In the genomic region with DNA sequence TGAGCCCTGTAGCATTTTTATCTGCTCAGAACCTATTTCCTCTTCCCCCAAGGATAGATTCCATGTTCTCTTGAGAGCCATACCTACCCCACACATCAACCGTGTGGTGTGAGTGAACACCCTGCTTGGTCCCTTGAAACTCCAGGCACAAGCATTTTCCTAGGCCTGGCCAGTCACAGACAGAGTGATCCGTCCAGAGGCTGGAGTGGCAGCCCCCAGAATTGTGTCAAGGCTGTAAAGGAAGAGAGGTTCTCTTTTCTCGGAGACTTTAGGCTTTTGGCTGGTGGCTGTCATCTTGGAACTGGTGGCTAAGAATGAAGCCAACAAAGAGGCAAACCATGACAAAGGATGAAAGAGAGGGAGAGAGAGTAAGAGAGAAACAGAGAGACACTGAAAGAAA, we compare ENCODE assay signal across 19 cellular contexts.
"Had no signal": no experiment of that assay in that cellular context is flagged by ENCODE, and none has a peak within 500 bp of the region (broad histone marks: within the 10 kb centered on the region; RNA-seq: fewer than 3 reads in every experiment).

No MANE protein-coding gene starts in this region.

- H3K9me3 ChIP-seq: gastrocnemius medialis, lower lobe of right lung, mucosa of descending colon, psoas muscle, suprapubic skin, transverse colon, upper lobe of right lung, uterus had no signal

- H3K4me1 Mint-ChIP-seq: naive B cell had no signal

- H3K36me3 Mint-ChIP-seq: naive B cell; natural killer cell treated with Interleukin-12 subunit alpha and Interleukin-12 subunit beta and Interleukin-15 and Interleukin-18, amount 100 ng/mL, for 72 hours had no signal

- H3K27ac ChIP-seq: dorsolateral prefrontal cortex, gastrocnemius medialis, lower lobe of right lung, psoas muscle, suprapubic skin, transverse colon, upper lobe of right lung, uterus had no signal

- H3K27me3 ChIP-seq: dorsolateral prefrontal cortex, gastrocnemius medialis, suprapubic skin, transverse colon, upper lobe of right lung, uterus had no signal

- H3K4me3 Mint-ChIP-seq: naive B cell; natural killer cell treated with Interleukin-12 subunit alpha and Interleukin-12 subunit beta and Interleukin-15 and Interleukin-18, amount 100 ng/mL, for 72 hours; neural crest cell had no signal

- H3K27me3 Mint-ChIP-seq: naive B cell; stimulated activated naive CD8-positive, alpha-beta T cell treated with anti-CD3 and anti-CD28 coated beads, Interleukin-15, amount 100 ng/mL, for 72 hours had no signal

- H3K36me3 ChIP-seq: gastrocnemius medialis, lower lobe of right lung, suprapubic skin, transverse colon, upper lobe of right lung, uterus had no signal

- H3K4me1 ChIP-seq: lower lobe of right lung, suprapubic skin, transverse colon, upper lobe of right lung, uterus had no signal

- H3K9me3 Mint-ChIP-seq: naive B cell; natural killer cell treated with Interleukin-12 subunit alpha and Interleukin-12 subunit beta and Interleukin-15 and Interleukin-18, amount 100 ng/mL, for 72 hours; stimulated activated naive CD8-positive, alpha-beta T cell treated with anti-CD3 and anti-CD28 coated beads, Interleukin-15, amount 100 ng/mL, for 72 hours had no signal

- DNase-seq: effector CD4-positive, alpha-beta T cell; foreskin fibroblast; gastrocnemius medialis; left ventricle myocardium superior; lower lobe of right lung; mucosa of descending colon; naive B cell; posterior cingulate gyrus; psoas muscle; right cardiac atrium; small intestine; transverse colon; upper lobe of right lung; uterus had no signal

- ATAC-seq: lower lobe of right lung, upper lobe of right lung had no signal

- H3K4me3 ChIP-seq: dorsolateral prefrontal cortex, gastrocnemius medialis, lower lobe of right lung, mucosa of descending colon, psoas muscle, suprapubic skin, transverse colon, upper lobe of right lung, uterus had no signal

- H3K27ac Mint-ChIP-seq: natural killer cell treated with Interleukin-12 subunit alpha and Interleukin-12 subunit beta and Interleukin-15 and Interleukin-18, amount 100 ng/mL, for 72 hours had no signal
